ENCODE assay signal across 18 cellular contexts in genomic region chr15:23422099-23422945, GRCh38. TPM values are rescaled to one million over a fixed set of nuclear protein-coding genes. Genes with fewer than 3 reads are reported as not detected.
DNase-seq lines count a peak whose midpoint lies in the region; ATAC-seq and TF ChIP-seq lines count a peak whose summit lies in the region.
"Had no signal": no experiment of that assay in that cellular context is flagged by ENCODE, and none has a peak within 500 bp of the region (broad histone marks: within the 10 kb centered on the region; RNA-seq: fewer than 3 reads in every experiment).

No MANE protein-coding gene starts in this region.

- BruUV-seq in PC-3 (replicated peaks; lab: Mats Ljungman, UMichigan) = no TSS peak

- ATAC-seq in PC-3 (no peak), HG02763 (IDR thresholded peaks at IDR 0.05; ENCODE audit: unreplicated experiment) (no peak)
- no peak for ATAC-seq in natural killer cell treated with Interleukin-12 subunit alpha and Interleukin-12 subunit beta and Interleukin-15 and Interleukin-18, amount 100 ng/mL, for 72 hours
- ATAC-seq: activated CD8-positive, alpha-beta memory T cell treated with anti-CD3 and anti-CD28 coated beads, Interleukin-2, amount 10 ng/mL, durations not matched to agents 7 days and 5 days had no signal

- H4K20me1 ChIP-seq in PC-3 (ENCODE audit: low read length) = no peaks in the 10 kb centered on the region

- POLR2A ChIA-PET in PC-3 (lab: Charles Lee; ENCODE audit: unreplicated experiment) = no interaction called here

- H2AFZ ChIP-seq in PC-3 (ENCODE audit: low read length) = no peak overlapping the region

- TF ChIP-seq CTCF in AG09319 (IDR thresholded peaks at IDR 0.05; ENCODE audit: low read depth, low read length) (no peak), PC-3 (conservative IDR thresholded peaks at IDR 0.05; ENCODE audit: low read depth, low read length) (no peak), fibroblast of mammary gland (conservative IDR thresholded peaks at IDR 0.05; ENCODE audit: control insufficient read depth, insufficient read depth, low read depth, low read length) (no peak)

- no peaks in the 10 kb centered on the region for H3K27me3 ChIP-seq in PC-3 (ENCODE audit: low read length)
- H3K27me3 ChIP-seq: gastroesophageal sphincter, uterus had no signal

- CTCF ChIA-PET in PC-3 (lab: Charles Lee) = no interaction called here

- H3K4me2 ChIP-seq in PC-3 (ENCODE audit: low read length) = peak overlapping the region; percentile 25; the same call in 1 of the 2 replicates

- intact Hi-C loops in PC-3 (cut with micrococcal nuclease) = no loop called here

- H3K27me3 Mint-ChIP-seq in natural killer cell treated with Interleukin-12 subunit alpha and Interleukin-12 subunit beta and Interleukin-15 and Interleukin-18, amount 100 ng/mL, for 72 hours = no peaks in the 10 kb centered on the region
- H3K27me3 Mint-ChIP-seq: activated CD8-positive, alpha-beta memory T cell treated with anti-CD3 and anti-CD28 coated beads, Interleukin-2, amount 10 ng/mL, durations not matched to agents 7 days and 5 days; memory B cell; stimulated activated naive CD8-positive, alpha-beta T cell treated with anti-CD3 and anti-CD28 coated beads, Interleukin-15, Interleukin-2, amounts not matched to agents 100 ng/mL and 50 ng/mL, for 24 hours had no signal

- H3K36me3 Mint-ChIP-seq in natural killer cell treated with Interleukin-12 subunit alpha and Interleukin-12 subunit beta and Interleukin-15 and Interleukin-18, amount 100 ng/mL, for 72 hours = no peaks in the 10 kb centered on the region
- H3K36me3 Mint-ChIP-seq: activated CD8-positive, alpha-beta memory T cell treated with anti-CD3 and anti-CD28 coated beads, Interleukin-2, amount 10 ng/mL, durations not matched to agents 7 days and 5 days; memory B cell had no signal

- H3K9me3 Mint-ChIP-seq in natural killer cell treated with Interleukin-12 subunit alpha and Interleukin-12 subunit beta and Interleukin-15 and Interleukin-18, amount 100 ng/mL, for 72 hours = no peaks in the 10 kb centered on the region
- H3K9me3 Mint-ChIP-seq: memory B cell; stimulated activated naive CD8-positive, alpha-beta T cell treated with anti-CD3 and anti-CD28 coated beads, Interleukin-15, Interleukin-2, amounts not matched to agents 100 ng/mL and 50 ng/mL, for 24 hours had no signal

- H3F3A ChIP-seq in PC-3 (ENCODE audit: low read length, unreplicated experiment) = no peaks in the 10 kb centered on the region

- no peak overlapping the region for H3K27ac ChIP-seq in PC-3 (ENCODE audit: low read length)
- H3K27ac ChIP-seq: gastroesophageal sphincter, uterus had no signal

- H3K4me1 ChIP-seq in PC-3 (ENCODE audit: insufficient read depth, low read length) = peaks cover 7% of the 10 kb centered on the region; the same call in 1 of the 2 replicates
- H3K4me1 ChIP-seq: uterus had no signal

- H3K4me3 ChIP-seq in PC-3 (ENCODE audit: low read length) = no peak overlapping the region
- no peak overlapping the region for H3K4me3 ChIP-seq in fibroblast of mammary gland (ENCODE audit: control insufficient read depth, low read depth, low read length)
- H3K4me3 ChIP-seq: gastroesophageal sphincter, uterus had no signal

- no peaks in the 10 kb centered on the region for H3K9me2 ChIP-seq in PC-3 (replicated peaks; ENCODE audit: low read length)

- H3K9ac ChIP-seq in PC-3 (ENCODE audit: low read length) = no peak overlapping the region

- no peaks in the 10 kb centered on the region for H3K4me1 Mint-ChIP-seq in natural killer cell treated with Interleukin-12 subunit alpha and Interleukin-12 subunit beta and Interleukin-15 and Interleukin-18, amount 100 ng/mL, for 72 hours (ENCODE audit: low read depth in 2 of 2)
- H3K4me1 Mint-ChIP-seq: activated CD8-positive, alpha-beta memory T cell treated with anti-CD3 and anti-CD28 coated beads, Interleukin-2, amount 10 ng/mL, durations not matched to agents 7 days and 5 days; memory B cell; neural crest cell had no signal

- H3K36me3 ChIP-seq in PC-3 (ENCODE audit: low read depth, low read length) = no peaks in the 10 kb centered on the region
- H3K36me3 ChIP-seq: gastroesophageal sphincter, uterus had no signal

- no peak overlapping the region for H3K27ac Mint-ChIP-seq in natural killer cell treated with Interleukin-12 subunit alpha and Interleukin-12 subunit beta and Interleukin-15 and Interleukin-18, amount 100 ng/mL, for 72 hours
- H3K27ac Mint-ChIP-seq: activated CD8-positive, alpha-beta memory T cell treated with anti-CD3 and anti-CD28 coated beads, Interleukin-2, amount 10 ng/mL, durations not matched to agents 7 days and 5 days; memory B cell; stimulated activated naive CD8-positive, alpha-beta T cell treated with anti-CD3 and anti-CD28 coated beads, Interleukin-15, Interleukin-2, amounts not matched to agents 100 ng/mL and 50 ng/mL, for 24 hours had no signal

- DNase-seq in AG09319 (ENCODE audit: extremely low read depth, low read depth) (peak; percentile 18), PC-3 (no peak), fibroblast of mammary gland (ENCODE audit: low read depth) (peak; percentile 16), mesenteric fat pad (ENCODE audit: low spot score) (peak; percentile 51), HPDE6-E6E7 (ENCODE audit: extremely low spot score) (no peak), activated T-cell treated with anti-CD3 and anti-CD28 coated beads for 4 hours (no peak)
- no peak for DNase-seq in natural killer cell treated with Interleukin-12 subunit alpha and Interleukin-12 subunit beta and Interleukin-15 and Interleukin-18, amount 100 ng/mL, for 72 hours (ENCODE audit: low spot score)
- DNase-seq: activated CD4-positive, CD25-positive, alpha-beta regulatory T cell treated with anti-CD3 and anti-CD28 coated beads, Interleukin-2, amount 50 U/mL, for 72 hours; activated CD8-positive, alpha-beta memory T cell treated with anti-CD3 and anti-CD28 coated beads, Interleukin-2, amount 10 ng/mL, durations not matched to agents 7 days and 5 days; activated gamma-delta T cell treated with Interleukin-2 at 50 U/mL for 16 hours; GF-D8; NCI-H187 treated with DMSO at 0.1 percent for 48 hours; uterus had no signal

- H3K79me2 ChIP-seq in PC-3 (ENCODE audit: low read length) = no peaks in the 10 kb centered on the region

- H3K4me3 Mint-ChIP-seq in natural killer cell treated with Interleukin-12 subunit alpha and Interleukin-12 subunit beta and Interleukin-15 and Interleukin-18, amount 100 ng/mL, for 72 hours = no peak overlapping the region
- H3K4me3 Mint-ChIP-seq: activated CD8-positive, alpha-beta memory T cell treated with anti-CD3 and anti-CD28 coated beads, Interleukin-2, amount 10 ng/mL, durations not matched to agents 7 days and 5 days; memory B cell; neural crest cell; stimulated activated naive CD8-positive, alpha-beta T cell treated with anti-CD3 and anti-CD28 coated beads, Interleukin-15, Interleukin-2, amounts not matched to agents 100 ng/mL and 50 ng/mL, for 24 hours had no signal

- no peaks in the 10 kb centered on the region for H3K9me3 ChIP-seq in PC-3 (ENCODE audit: low read length)
- H3K9me3 ChIP-seq: gastroesophageal sphincter, uterus had no signal

RNA-seq across cellular contexts. Expression of gene GOLGA6L2, which starts 24.7 kb away (rescaled TPM):
- total RNA-seq in PC-3 (2014; rRNA removed) = not detected in 2 replicates
- not detected for total RNA-seq in mesenteric fat pad
- total RNA-seq in natural killer cell treated with Interleukin-12 subunit alpha and Interleukin-12 subunit beta and Interleukin-15 and Interleukin-18, amount 100 ng/mL, for 72 hours = not detected
- total RNA-seq: activated CD8-positive, alpha-beta memory T cell treated with anti-CD3 and anti-CD28 coated beads, Interleukin-2, amount 10 ng/mL, durations not matched to agents 7 days and 5 days; neural crest cell; uterus had no signal

Comparison
In these comparisons a context has a peak if more than half of its experiments do, and no peak if none do; other contexts are left out.
1. DNase-seq: peak in AG09319 (single experiment), fibroblast of mammary gland (single experiment) and mesenteric fat pad (single experiment); none in PC-3 (single experiment), HPDE6-E6E7 (single experiment), natural killer cell treated with Interleukin-12 subunit alpha and Interleukin-12 subunit beta and Interleukin-15 and Interleukin-18, amount 100 ng/mL, for 72 hours (single experiment) and activated T-cell treated with anti-CD3 and anti-CD28 coated beads for 4 hours (single experiment).